ENCODE assay signal across 8 cellular contexts in genomic region chr17:51259574-51260236, GRCh38.
A peak's percentile ranks its signal among the peaks of the same experiment; 100 is the strongest.
DNase-seq lines count a peak whose midpoint lies in the region; ATAC-seq, FAIRE-seq and TF ChIP-seq lines count a peak whose summit lies in the region.

Gene MBTD1, minus strand, starts transcription at chr17:51260049. Its CDS starts 34,888 bp downstream, at chr17:51225161.

- TF ChIP-seq CTCF in AG04449 (IDR thresholded peaks at IDR 0.05; ENCODE audit: insufficient read depth, low read length, missing control alignments): no peak

- H3K27ac Mint-ChIP-seq in central memory CD8-positive, alpha-beta T cell (ENCODE audit: low read depth): peak within 1 kb of the TSS; percentile 88

- POLR2A ChIA-PET in AG04449 (lab: Yijun Ruan, JAX): no interaction called here

- CTCF ChIA-PET in AG04449 (lab: Yijun Ruan, JAX): no interaction called here

- H3K27me3 Mint-ChIP-seq in central memory CD8-positive, alpha-beta T cell: no peaks in the 10 kb centered on the region

- ATAC-seq in GM18909 (IDR thresholded peaks at IDR 0.05; ENCODE audit: poor library complexity, unreplicated experiment): peak; percentile 85
- peak; percentile 78 for ATAC-seq in HG03175 (IDR thresholded peaks at IDR 0.05; ENCODE audit: unreplicated experiment)
- ATAC-seq in central memory CD8-positive, alpha-beta T cell (replicated peaks; ENCODE audit: extremely low read depth, poor library complexity, severe bottlenecking): peak; percentile 89

- DNase-seq in AG04449 (ENCODE audit: low read depth, low spot score) (peak; percentile 83), NCI-H345 treated with DMSO at 0.1 percent for 48 hours (lab: John Stamatoyannopoulos, UW; ENCODE audit: unreplicated experiment) (peak; percentile 91)
- DNase-seq in activated CD4-positive, CD25-positive, alpha-beta regulatory T cell treated with anti-CD3 and anti-CD28 coated beads, Interleukin-2, amount 50 U/mL, for 16 hours (ENCODE audit: low read depth, low spot score): peak; percentile 91
- DNase-seq in central memory CD8-positive, alpha-beta T cell (ENCODE audit: low spot score in 2 of 2): peak; percentile 86 to 92
- peak; percentile 84 to 89 for DNase-seq in stimulated activated CD4-positive, alpha-beta T cell treated with anti-CD3 and anti-CD28 coated beads, Interleukin-12 subunit alpha, Interleukin-12 subunit beta, amount 100 ng/mL, for 24 hours (ENCODE audit: low read depth in 2 of 2)

- peak; percentile 13 for FAIRE-seq in islet of Langerhans (lab: Jason Lieb, UNC)

- peak within 1 kb of the TSS; percentile 90 for H3K4me3 Mint-ChIP-seq in central memory CD8-positive, alpha-beta T cell

- H3K36me3 Mint-ChIP-seq in central memory CD8-positive, alpha-beta T cell (ENCODE audit: insufficient read depth): peaks cover 18% of the 10 kb centered on the region

- peaks cover 61% of the 10 kb centered on the region for H3K4me1 Mint-ChIP-seq in central memory CD8-positive, alpha-beta T cell

- H3K4me3 ChIP-seq in AG04449 (ENCODE audit: low read depth, low read length): peak within 1 kb of the TSS; percentile 82

- H3K9me3 Mint-ChIP-seq in central memory CD8-positive, alpha-beta T cell: no peaks in the 10 kb centered on the region

Comparison
In these comparisons a context has a peak if more than half of its experiments do, and no peak if none do; other contexts are left out.
1. Peak in every context shown above with its lines: DNase-seq, ATAC-seq and H3K4me3 ChIP-seq.